Comparison of ENCODE assay signal across 17 cellular contexts in genomic region chrX:45811307-45811706, GRCh38.
DNase-seq lines count a peak whose midpoint lies in the region; ATAC-seq and TF ChIP-seq lines count a peak whose summit lies in the region.
"Had no signal": no experiment of that assay in that cellular context is flagged by ENCODE, and none has a peak within 500 bp of the region (broad histone marks: within the 10 kb centered on the region; RNA-seq: fewer than 3 reads in every experiment).

No MANE protein-coding gene starts in this region.

- H3K79me2 ChIP-seq in trophoblast cell (ENCODE audit: control insufficient read depth, insufficient read depth, low read length, poor library complexity) = peaks cover 3% of the 10 kb centered on the region

- intact Hi-C loops in IMR-90 (cut with micrococcal nuclease) = no loop called here

- no peak for TF ChIP-seq POLR2A in IMR-90 (IDR thresholded peaks at IDR 0.05; ENCODE audit: low read depth, low read length)

- peak overlapping the region; percentile 94; the same call in 1 of the 2 replicates for H4K5ac ChIP-seq in IMR-90 (ENCODE audit: low read depth, low read length)

- peak overlapping the region; percentile 87; the same call in 1 of the 2 replicates for H3K23ac ChIP-seq in IMR-90 (ENCODE audit: low read depth, low read length)
- no peak overlapping the region for H3K23ac ChIP-seq in trophoblast cell (ENCODE audit: low read length)

- H3K9me3 ChIP-seq in IMR-90 (ENCODE audit: control insufficient read depth, insufficient read depth, low read length) (no peaks in the 10 kb centered on the region), trophoblast cell (ENCODE audit: insufficient read depth, low read depth, low read length) (no peaks in the 10 kb centered on the region)
- H3K9me3 ChIP-seq: ovary had no signal

- H2BK12ac ChIP-seq in trophoblast cell (ENCODE audit: low read length) = no peak overlapping the region

- peaks cover 93% of the 10 kb centered on the region for H3K4me1 Mint-ChIP-seq in activated T-cell treated with anti-CD3 and anti-CD28 coated beads, Interleukin-2, amount 50 U/mL, for 24 hours (ENCODE audit: low read depth)
- H3K4me1 Mint-ChIP-seq in activated T-helper 17 cell treated with anti-CD3 and anti-CD28 coated beads, Interleukin-2, amount 50 U/mL, for 72 hours = peaks cover 47% of the 10 kb centered on the region

- H3K79me1 ChIP-seq in IMR-90 (ENCODE audit: low read depth in 1 of 2, low read length in 2 of 2) (peaks cover 9 to 50% of the 10 kb centered on the region in 2 experiments), trophoblast cell (ENCODE audit: low read length) (peaks cover 9% of the 10 kb centered on the region)

- H3K36me3 ChIP-seq in IMR-90 (ENCODE audit: control insufficient read depth, insufficient read depth, low read length) = no peaks in the 10 kb centered on the region; the same call in 1 of the 2 replicates
- peaks cover 3% of the 10 kb centered on the region in 2 experiments for H3K36me3 ChIP-seq in trophoblast cell (ENCODE audit: control insufficient read depth in 1 of 2, insufficient read depth in 2 of 2, low read length in 2 of 2)
- H3K36me3 ChIP-seq: ovary had no signal

- H3K4ac ChIP-seq in IMR-90 (ENCODE audit: low read depth, low read length) = peak overlapping the region; percentile 67
- H3K4ac ChIP-seq in trophoblast cell (ENCODE audit: low read depth, low read length) = peak overlapping the region; percentile 79

- H3K27me3 ChIP-seq in IMR-90 (ENCODE audit: control insufficient read depth, insufficient read depth, low read length) (no peaks in the 10 kb centered on the region), trophoblast cell (ENCODE audit: insufficient read depth, low read length) (no peaks in the 10 kb centered on the region)
- H3K27me3 ChIP-seq: ovary had no signal

- no peaks in the 10 kb centered on the region for H4K20me1 ChIP-seq in IMR-90 (ENCODE audit: insufficient read depth, low read length)

- no peak overlapping the region for H3K9ac ChIP-seq in IMR-90 (ENCODE audit: low read depth, low read length)
- no peak overlapping the region for H3K9ac ChIP-seq in trophoblast cell (ENCODE audit: low read length)

- H3K4me1 ChIP-seq in IMR-90 (ENCODE audit: control insufficient read depth, insufficient read depth, low read length) = peaks cover 15% of the 10 kb centered on the region
- H3K4me1 ChIP-seq in trophoblast cell (ENCODE audit: control insufficient read depth in 1 of 2, insufficient read depth in 2 of 2, low read length in 2 of 2) = peaks cover 0 to 13% of the 10 kb centered on the region in 2 experiments

- H2AK5ac ChIP-seq in IMR-90 (ENCODE audit: low read depth, low read length) (peak overlapping the region; percentile 53; the same call in 1 of the 2 replicates), trophoblast cell (ENCODE audit: low read length) (no peak overlapping the region)

- peak overlapping the region; percentile 74; the same call in 1 of the 2 replicates for H2BK120ac ChIP-seq in IMR-90 (ENCODE audit: low read depth, low read length)
- H2BK120ac ChIP-seq in trophoblast cell (ENCODE audit: insufficient read depth, low read length, poor library complexity) = no peak overlapping the region

- H3K4me3 Mint-ChIP-seq in activated T-cell treated with anti-CD3 and anti-CD28 coated beads, Interleukin-2, amount 50 U/mL, for 24 hours = peak overlapping the region; percentile 21
- peak overlapping the region; percentile 81 for H3K4me3 Mint-ChIP-seq in activated T-helper 17 cell treated with anti-CD3 and anti-CD28 coated beads, Interleukin-2, amount 50 U/mL, for 72 hours

- peaks cover 94% of the 10 kb centered on the region for H3K36me3 Mint-ChIP-seq in activated T-cell treated with anti-CD3 and anti-CD28 coated beads, Interleukin-2, amount 50 U/mL, for 24 hours (ENCODE audit: low read depth)
- H3K36me3 Mint-ChIP-seq in activated T-helper 17 cell treated with anti-CD3 and anti-CD28 coated beads, Interleukin-2, amount 50 U/mL, for 72 hours (ENCODE audit: low read depth) = peaks cover 96% of the 10 kb centered on the region

- CTCF ChIA-PET in IMR-90 (lab: Yijun Ruan, JAX) = interaction anchor here (0.8 kb wide), 1 partner anchor 260 kb away, joined by 3 read pairs; no protein-coding TSS in a partner anchor

- no peaks in the 10 kb centered on the region for H3K9me3 Mint-ChIP-seq in activated T-cell treated with anti-CD3 and anti-CD28 coated beads, Interleukin-2, amount 50 U/mL, for 24 hours
- H3K9me3 Mint-ChIP-seq in activated T-helper 17 cell treated with anti-CD3 and anti-CD28 coated beads, Interleukin-2, amount 50 U/mL, for 72 hours = no peaks in the 10 kb centered on the region

- no peak overlapping the region for H3K56ac ChIP-seq in IMR-90 (ENCODE audit: extremely low read depth, insufficient read depth, low read length)

- H3K18ac ChIP-seq in IMR-90 (ENCODE audit: low read depth, low read length) (peak overlapping the region; percentile 88; the same call in 1 of the 2 replicates), trophoblast cell (ENCODE audit: low read length) (no peak overlapping the region)

- H2AFZ ChIP-seq in IMR-90 (replicated peaks; ENCODE audit: low read length, poor library complexity) (no peak overlapping the region), trophoblast cell (ENCODE audit: insufficient read depth, low read length, poor library complexity) (no peak overlapping the region)

- peaks cover 54% of the 10 kb centered on the region for H3K27me3 Mint-ChIP-seq in activated T-cell treated with anti-CD3 and anti-CD28 coated beads, Interleukin-2, amount 50 U/mL, for 24 hours
- no peaks in the 10 kb centered on the region for H3K27me3 Mint-ChIP-seq in activated T-helper 17 cell treated with anti-CD3 and anti-CD28 coated beads, Interleukin-2, amount 50 U/mL, for 72 hours

- 49% methylated on average over 2 of the region's 6 CpGs; no CpG with 5 or more reads in 1 of the 2 experiments for WGBS in IMR-90 (ENCODE audit: extremely low coverage in 2 of 2, insufficient read length in 1 of 2), 2 experiments
- no CpG with 5 or more reads among the region's 6 CpGs for WGBS in trophoblast cell (ENCODE audit: extremely low coverage, insufficient coverage, insufficient read length)

- H2BK15ac ChIP-seq in IMR-90 (ENCODE audit: low read depth, low read length) = no peak overlapping the region

- H2AK9ac ChIP-seq in IMR-90 (replicated peaks; ENCODE audit: low read depth, low read length, poor library complexity) = no peak overlapping the region

- POLR2A ChIA-PET in IMR-90 (lab: Charles Lee; ENCODE audit: unreplicated experiment) = no interaction called here

- TF ChIP-seq CTCF in IMR-90 (conservative IDR thresholded peaks at IDR 0.05; ENCODE audit: low read depth, low read length) = no peak

- peak overlapping the region; percentile 98 for H3K27ac Mint-ChIP-seq in activated T-cell treated with anti-CD3 and anti-CD28 coated beads, Interleukin-2, amount 50 U/mL, for 24 hours
- peak overlapping the region; percentile 99 for H3K27ac Mint-ChIP-seq in activated T-helper 17 cell treated with anti-CD3 and anti-CD28 coated beads, Interleukin-2, amount 50 U/mL, for 72 hours

- no peak for DNase-seq in activated T-cell treated with anti-CD3 and anti-CD28 coated beads, Interleukin-2, amount 50 U/mL, for 24 hours
- DNase-seq in activated T-cell treated with anti-CD3 and anti-CD28 coated beads, Interleukin-2, amount 50 U/mL, for 1 hour = no peak
- DNase-seq in IMR-90 = no peak
- no peak for DNase-seq in trophoblast cell
- DNase-seq in NCI-H510A (lab: John Stamatoyannopoulos, UW) = no peak
- DNase-seq: activated CD4-positive, CD25-positive, alpha-beta regulatory T cell; left cardiac atrium; mesenchymal stem cell; MM.1S; NCI-H1436 treated with DMSO at 0.1 percent for 48 hours; ovary; right cardiac atrium; SHP77 treated with DMSO at 0.1 percent for 48 hours had no signal

- peak overlapping the region; percentile 28; the same call in 1 of the 2 replicates for H3K14ac ChIP-seq in IMR-90 (replicated peaks; ENCODE audit: low read depth, low read length)
- H3K14ac ChIP-seq in trophoblast cell (ENCODE audit: low read length) = no peak overlapping the region

- BruUV-seq in IMR-90 (replicated peaks; lab: Mats Ljungman, UMichigan) = no TSS peak

- dilution Hi-C loops in IMR-90 (cut with HindIII; ENCODE audit: low sequenced_read_pairs, unreplicated experiment) = no loop called here

- no peak overlapping the region for H4K12ac ChIP-seq in trophoblast cell (ENCODE audit: low read depth, low read length)

- H2BK20ac ChIP-seq in IMR-90 (ENCODE audit: low read depth, low read length) = peak overlapping the region; percentile 79; the same call in 1 of the 2 replicates

- H3K27ac ChIP-seq in IMR-90 (ENCODE audit: insufficient read depth, low read length) (peak overlapping the region; percentile 45; the same call in 1 of the 2 replicates), trophoblast cell (ENCODE audit: low read depth, low read length) (no peak overlapping the region)
- H3K27ac ChIP-seq: C4-2B, ovary had no signal

- H2BK5ac ChIP-seq in IMR-90 (ENCODE audit: low read depth, low read length, poor library complexity, severe bottlenecking) (peak overlapping the region; percentile 99), trophoblast cell (ENCODE audit: low read depth, low read length, poor library complexity) (peak overlapping the region; percentile 31)

- peak overlapping the region; percentile 31; the same call in 1 of the 2 replicates for H4K91ac ChIP-seq in IMR-90 (ENCODE audit: insufficient read depth, low read depth, low read length)
- no peak overlapping the region for H4K91ac ChIP-seq in trophoblast cell (ENCODE audit: low read depth, low read length)

- in situ Hi-C loops in IMR-90 (cut with MboI; ENCODE audit: low sequenced_read_pairs) = no loop called here

- no peak overlapping the region for H3K4me2 ChIP-seq in IMR-90 (ENCODE audit: low read depth, low read length)
- no peak overlapping the region for H3K4me2 ChIP-seq in trophoblast cell (ENCODE audit: low read length)

- no peak for TF ChIP-seq RAD21 in IMR-90 (IDR thresholded peaks at IDR 0.05; ENCODE audit: low read length)

- no peak for ATAC-seq in IMR-90 (ENCODE audit: low read depth)
- peak; percentile 21 for ATAC-seq in activated T-helper 17 cell treated with anti-CD3 and anti-CD28 coated beads, Interleukin-2, amount 50 U/mL, for 72 hours (replicated peaks)
- no peak for ATAC-seq in GM21390 (IDR thresholded peaks at IDR 0.05; ENCODE audit: unreplicated experiment)
- no peak for ATAC-seq in HG03354 (IDR thresholded peaks at IDR 0.05; ENCODE audit: poor library complexity, severe bottlenecking, unreplicated experiment)
- ATAC-seq: left cardiac atrium, right cardiac atrium had no signal

- H4K8ac ChIP-seq in IMR-90 (ENCODE audit: low read depth in 2 of 2, low read length in 2 of 2) = peak overlapping the region in 1 of 2 experiments; percentile 82; a peak in 2 of 4 replicates
- peak overlapping the region; percentile 10 for H4K8ac ChIP-seq in trophoblast cell (ENCODE audit: low read depth, low read length)

- no peak overlapping the region for H3K4me3 ChIP-seq in IMR-90 (ENCODE audit: insufficient read depth, low read depth, low read length)
- H3K4me3 ChIP-seq in trophoblast cell (ENCODE audit: low read depth, low read length) = no peak overlapping the region
- H3K4me3 ChIP-seq: ovary had no signal

- peaks cover 12% of the 10 kb centered on the region for H3K9me1 ChIP-seq in IMR-90 (ENCODE audit: insufficient read depth, low read length)

TF ChIP-seq in IMR-90, 13 proteins besides CTCF, POLR2A, EP300 and RAD21:
- no peak for TF ChIP-seq MAFK (IDR thresholded peaks at IDR 0.05; ENCODE audit: low read depth, low read length)
- TF ChIP-seq RCOR1 (IDR thresholded peaks at IDR 0.05; ENCODE audit: insufficient replicate concordance, low read length) = no peak
